ENCODE assay signal across 1 cellular context in genomic region chr6:11902527-11902926, GRCh38.
TF ChIP-seq lines count a peak whose summit lies in the region.

No MANE protein-coding gene starts in this region.

TF ChIP-seq in GM23338, 12 proteins besides CTCF, POLR2A, EP300 and RAD21 (continued from another document):
- TF ChIP-seq CREB1 (CRISPR knock-in tag; IDR thresholded peaks at IDR 0.05; ENCODE audit: low read depth) (no peak), ZNF114 (CRISPR knock-in tag; IDR thresholded peaks at IDR 0.05) (no peak), ZNF331 (CRISPR knock-in tag; IDR thresholded peaks at IDR 0.05; ENCODE audit: low read depth) (no peak), EZH2 (IDR thresholded peaks at IDR 0.05; ENCODE audit: low read depth, unreplicated experiment) (no peak), ETS1 (IDR thresholded peaks at IDR 0.05) (no peak), REST (IDR thresholded peaks at IDR 0.05; ENCODE audit: unreplicated experiment) (no peak), JUNB (IDR thresholded peaks at IDR 0.05; ENCODE audit: unreplicated experiment) (no peak), EZH2phosphoT487 (IDR thresholded peaks at IDR 0.05; ENCODE audit: unreplicated experiment) (no peak)
